Comparison of ENCODE assay signal across 1 cellular context in the genomic region with DNA sequence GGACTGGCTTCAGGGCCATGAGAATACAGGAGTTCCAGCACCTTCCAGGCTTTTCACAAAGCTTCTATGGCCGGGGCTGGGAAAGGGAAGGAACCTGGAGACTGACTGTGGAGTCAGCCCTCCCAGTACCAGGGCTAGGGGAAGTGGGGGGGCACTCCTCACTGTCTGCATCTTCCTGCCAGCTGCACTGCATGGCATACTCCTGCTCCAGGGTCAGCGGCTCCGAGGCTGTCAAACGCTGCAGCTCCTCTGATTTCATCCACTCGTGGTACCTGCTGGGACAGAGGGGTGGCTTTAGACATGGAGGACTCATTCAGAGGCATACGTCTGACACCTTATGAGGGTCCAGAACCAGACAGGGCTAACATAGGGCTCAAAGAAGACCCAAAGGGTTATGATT.
TF ChIP-seq lines count a peak whose summit lies in the region.

No MANE protein-coding gene starts in this region.

TF ChIP-seq in liver, 16 proteins besides CTCF, POLR2A, EP300 and RAD21 (continued from another document):
- TF ChIP-seq, protein P1, sequence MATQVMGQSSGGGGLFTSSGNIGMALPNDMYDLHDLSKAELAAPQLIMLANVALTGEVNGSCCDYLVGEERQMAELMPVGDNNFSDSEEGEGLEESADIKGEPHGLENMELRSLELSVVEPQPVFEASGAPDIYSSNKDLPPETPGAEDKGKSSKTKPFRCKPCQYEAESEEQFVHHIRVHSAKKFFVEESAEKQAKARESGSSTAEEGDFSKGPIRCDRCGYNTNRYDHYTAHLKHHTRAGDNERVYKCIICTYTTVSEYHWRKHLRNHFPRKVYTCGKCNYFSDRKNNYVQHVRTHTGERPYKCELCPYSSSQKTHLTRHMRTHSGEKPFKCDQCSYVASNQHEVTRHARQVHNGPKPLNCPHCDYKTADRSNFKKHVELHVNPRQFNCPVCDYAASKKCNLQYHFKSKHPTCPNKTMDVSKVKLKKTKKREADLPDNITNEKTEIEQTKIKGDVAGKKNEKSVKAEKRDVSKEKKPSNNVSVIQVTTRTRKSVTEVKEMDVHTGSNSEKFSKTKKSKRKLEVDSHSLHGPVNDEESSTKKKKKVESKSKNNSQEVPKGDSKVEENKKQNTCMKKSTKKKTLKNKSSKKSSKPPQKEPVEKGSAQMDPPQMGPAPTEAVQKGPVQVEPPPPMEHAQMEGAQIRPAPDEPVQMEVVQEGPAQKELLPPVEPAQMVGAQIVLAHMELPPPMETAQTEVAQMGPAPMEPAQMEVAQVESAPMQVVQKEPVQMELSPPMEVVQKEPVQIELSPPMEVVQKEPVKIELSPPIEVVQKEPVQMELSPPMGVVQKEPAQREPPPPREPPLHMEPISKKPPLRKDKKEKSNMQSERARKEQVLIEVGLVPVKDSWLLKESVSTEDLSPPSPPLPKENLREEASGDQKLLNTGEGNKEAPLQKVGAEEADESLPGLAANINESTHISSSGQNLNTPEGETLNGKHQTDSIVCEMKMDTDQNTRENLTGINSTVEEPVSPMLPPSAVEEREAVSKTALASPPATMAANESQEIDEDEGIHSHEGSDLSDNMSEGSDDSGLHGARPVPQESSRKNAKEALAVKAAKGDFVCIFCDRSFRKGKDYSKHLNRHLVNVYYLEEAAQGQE (IDR thresholded peaks at IDR 0.05): no peak
- TF ChIP-seq, protein P2, sequence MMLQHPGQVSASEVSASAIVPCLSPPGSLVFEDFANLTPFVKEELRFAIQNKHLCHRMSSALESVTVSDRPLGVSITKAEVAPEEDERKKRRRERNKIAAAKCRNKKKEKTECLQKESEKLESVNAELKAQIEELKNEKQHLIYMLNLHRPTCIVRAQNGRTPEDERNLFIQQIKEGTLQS (IDR thresholded peaks at IDR 0.05): no peak
- TF ChIP-seq HNF4G (IDR thresholded peaks at IDR 0.05): no peak
- no peak for TF ChIP-seq NR2F2 (IDR thresholded peaks at IDR 0.05)
- TF ChIP-seq HNF4A (conservative IDR thresholded peaks at IDR 0.05): no peak
